Comparison of ENCODE assay signal across 3 cellular contexts in genomic region chr17:33207231-33207630, GRCh38.
A peak's percentile ranks its signal among the peaks of the same experiment; 100 is the strongest.
TF ChIP-seq lines count a peak whose summit lies in the region.

No MANE protein-coding gene starts in this region.

TF ChIP-seq in HepG2, 621 proteins besides CTCF, POLR2A, EP300 and RAD21 (continued from another document):
- TF ChIP-seq TBX2 (CRISPR knock-in tag; IDR thresholded peaks at IDR 0.05; ENCODE audit: borderline replicate concordance) (no peak), ATF5 (CRISPR knock-in tag; IDR thresholded peaks at IDR 0.05; ENCODE audit: low read depth) (no peak), MAFF (IDR thresholded peaks at IDR 0.05; ENCODE audit: low read depth, low read length) (peak; percentile 57), CREB1 (IDR thresholded peaks at IDR 0.05) (no peak), CREB1 (CRISPR knock-in tag; IDR thresholded peaks at IDR 0.05) (no peak), MAFK (conservative IDR thresholded peaks at IDR 0.05 in 1 of 2, IDR thresholded peaks at IDR 0.05 in 1 of 2; ENCODE audit: low read length in 2 of 2) (peak; percentile 47 to 75; a peak in 3 of 4 replicates), ZGPAT (CRISPR knock-in tag; IDR thresholded peaks at IDR 0.05) (no peak), TERF1 (CRISPR knock-in tag; IDR thresholded peaks at IDR 0.05) (no peak)

TF ChIP-seq in IMR-90, 13 proteins besides CTCF, POLR2A, EP300 and RAD21 (continued from another document):
- TF ChIP-seq MAFK (IDR thresholded peaks at IDR 0.05; ENCODE audit: low read depth, low read length) (peak; percentile 55), SMC3 (IDR thresholded peaks at IDR 0.05; ENCODE audit: low read depth, low read length) (no peak), FOS (IDR thresholded peaks at IDR 0.05; ENCODE audit: low read depth, low read length) (no peak), USF2 (IDR thresholded peaks at IDR 0.05; ENCODE audit: low read depth, low read length) (no peak)

TF ChIP-seq in neural cell, 6 proteins besides CTCF, POLR2A, EP300 and RAD21 (continued from another document):
- TF ChIP-seq EZH2 (IDR thresholded peaks at IDR 0.05; ENCODE audit: borderline replicate concordance, insufficient read depth, low read length, poor library complexity, severe bottlenecking) (no peak), MXI1 (conservative IDR thresholded peaks at IDR 0.05; ENCODE audit: poor library complexity, severe bottlenecking) (no peak), TAF1 (IDR thresholded peaks at IDR 0.05; ENCODE audit: low read depth) (no peak), REST (IDR thresholded peaks at IDR 0.05; ENCODE audit: borderline replicate concordance) (no peak)
